In the genomic region with DNA sequence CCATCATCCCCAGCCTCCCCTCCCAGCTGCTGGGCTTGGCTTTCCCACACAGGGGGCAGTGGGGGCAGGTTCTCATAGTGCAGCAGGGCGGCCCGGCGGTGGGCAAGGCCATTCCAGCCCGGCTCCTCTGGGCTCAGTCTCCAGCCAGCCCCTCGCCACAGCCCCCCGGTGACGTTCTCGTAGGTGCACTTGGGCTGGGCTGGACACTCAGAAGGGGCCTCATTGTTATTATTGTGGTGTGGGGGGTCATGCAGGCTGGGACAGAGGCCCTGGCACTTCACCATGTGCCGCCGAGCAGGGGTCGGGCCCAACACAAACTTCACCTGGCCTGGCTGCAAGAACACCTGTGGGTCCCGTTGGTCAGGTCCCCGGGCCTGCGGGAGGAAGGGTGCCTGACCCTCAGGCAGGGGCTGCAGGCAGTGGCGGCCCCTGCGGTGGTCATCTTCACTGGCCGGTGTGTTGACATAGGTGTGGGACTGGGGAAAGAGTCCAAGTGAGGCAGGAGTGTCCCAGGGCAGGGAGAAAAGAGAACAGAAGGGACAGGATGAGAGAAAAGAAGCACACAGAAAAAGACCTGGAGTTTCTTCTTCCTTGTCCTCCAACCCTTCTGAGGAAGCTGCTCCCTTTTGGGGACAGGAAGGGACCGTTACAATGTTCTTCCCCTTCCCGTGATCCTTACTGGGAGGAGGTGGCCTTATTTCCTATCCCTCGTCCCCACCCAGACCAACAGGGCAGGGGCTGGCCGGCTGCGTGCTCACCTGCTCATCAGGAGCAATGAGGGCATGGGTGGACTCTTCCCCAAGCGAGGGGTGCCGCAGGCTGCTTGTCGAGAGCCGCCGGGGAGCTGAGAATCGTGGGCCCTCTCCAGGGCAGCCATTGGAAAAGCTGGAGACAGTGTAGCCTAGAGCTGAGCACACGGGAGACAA, we compare ENCODE assay signal across 15 cellular contexts. TPM values are rescaled to one million over a fixed set of nuclear protein-coding genes. Genes with fewer than 3 reads are reported as not detected.
DNase-seq lines count a peak whose midpoint lies in the region; ATAC-seq, FAIRE-seq and TF ChIP-seq lines count a peak whose summit lies in the region.
"Had no signal": no experiment of that assay in that cellular context is flagged by ENCODE, and none has a peak within 500 bp of the region (broad histone marks: within the 10 kb centered on the region; RNA-seq: fewer than 3 reads in every experiment).

No MANE protein-coding gene starts in this region.

- H3K18ac ChIP-seq in H1 (ENCODE audit: extremely low read depth, low read length): no peak overlapping the region

- H3K4me3 Mint-ChIP-seq in stimulated activated effector memory CD8-positive, alpha-beta T cell treated with anti-CD3 and anti-CD28 coated beads, Interleukin-12 subunit alpha, Interleukin-12 subunit beta, amount 100 ng/mL, for 72 hours: no peak overlapping the region
- H3K4me3 Mint-ChIP-seq: CD8-positive, alpha-beta memory T cell; IgD-negative memory B cell had no signal

- no peak overlapping the region for H2AK5ac ChIP-seq in H1 (ENCODE audit: low read depth, low read length)

- H3K4me2 ChIP-seq in H1 (ENCODE audit: insufficient read depth in 1 of 2, low read depth in 2 of 2, low read length in 2 of 2): no peak overlapping the region
- H3K4me2 ChIP-seq: BLaER1 had no signal

- H4K91ac ChIP-seq in H1 (replicated peaks; ENCODE audit: insufficient read length, low read length): no peak overlapping the region

- no peaks in the 10 kb centered on the region for H3K27me3 ChIP-seq in left ventricle myocardium inferior (ENCODE audit: low read depth)
- no peaks in the 10 kb centered on the region for H3K27me3 ChIP-seq in H1 (replicated peaks in 1 of 4; ENCODE audit: control insufficient read depth in 3 of 4, extremely low read depth in 1 of 4, insufficient read depth in 3 of 4, low read length in 3 of 4)
- no peaks in the 10 kb centered on the region for H3K27me3 ChIP-seq in upper lobe of right lung
- H3K27me3 ChIP-seq: BLaER1 had no signal

- H2BK20ac ChIP-seq in H1 (ENCODE audit: low read length): no peak overlapping the region

- WGBS in H1 (ENCODE audit: extremely low coverage in 1 of 2, insufficient coverage in 1 of 2, insufficient read length in 1 of 2, insufficient replicate concordance in 2 of 2, low coverage in 1 of 2, low lambda C conversion rate in 2 of 2, missing lambda C conversion rate in 1 of 2), 2 experiments: 93% methylated on average over 25 of the region's 29 CpGs; no CpG with 5 or more reads in 1 of the 2 experiments

- peaks cover 29% of the 10 kb centered on the region for H3K4me1 ChIP-seq in left ventricle myocardium inferior
- H3K4me1 ChIP-seq in H1 (replicated peaks in 1 of 4; ENCODE audit: control insufficient read depth in 3 of 4, insufficient read depth in 4 of 4, low read length in 3 of 4): no peaks in the 10 kb centered on the region; a peak in 1 of 7 replicates
- peaks cover 28% of the 10 kb centered on the region for H3K4me1 ChIP-seq in upper lobe of right lung

- no peak overlapping the region for H3K23ac ChIP-seq in H1 (ENCODE audit: insufficient read length)

- no peak for TF ChIP-seq EP300 in H1 (IDR thresholded peaks at IDR 0.05; ENCODE audit: borderline replicate concordance in 1 of 2, low read depth in 2 of 2, low read length in 2 of 2)

- no peak overlapping the region for H3K27ac Mint-ChIP-seq in stimulated activated effector memory CD8-positive, alpha-beta T cell treated with anti-CD3 and anti-CD28 coated beads, Interleukin-12 subunit alpha, Interleukin-12 subunit beta, amount 100 ng/mL, for 72 hours
- H3K27ac Mint-ChIP-seq: CD8-positive, alpha-beta memory T cell; IgD-negative memory B cell had no signal

- H2BK15ac ChIP-seq in H1 (ENCODE audit: low read length): no peak overlapping the region

- ATAC-seq in Right ventricle myocardium superior (ENCODE audit: poor library complexity) (no peak), upper lobe of right lung (no peak)
- ATAC-seq in stimulated activated effector memory CD8-positive, alpha-beta T cell treated with anti-CD3 and anti-CD28 coated beads, Interleukin-12 subunit alpha, Interleukin-12 subunit beta, amount 100 ng/mL, for 72 hours: no peak

- CTCF ChIA-PET in H1 (lab: Charles Lee; ENCODE audit: partially characterized antibody): interaction anchor here (0.7 to 1.9 kb wide), 7 partner anchors 29 to 77 kb away, joined by 3 to 12 read pairs (median 3); partner anchors contain the start of gene TFEB

- H3K4ac ChIP-seq in H1 (replicated peaks; ENCODE audit: insufficient read length, low read depth, low read length): no peak overlapping the region

- no peak overlapping the region for H3K56ac ChIP-seq in H1 (replicated peaks; ENCODE audit: insufficient read length, low read depth, low read length)

- no peaks in the 10 kb centered on the region for H3K23me2 ChIP-seq in H1 (ENCODE audit: low read depth, low read length)

- H2AFZ ChIP-seq in H1 (ENCODE audit: low read length): no peak overlapping the region

- H3K27ac ChIP-seq in left ventricle myocardium inferior (replicated peaks): no peak overlapping the region
- H3K27ac ChIP-seq in H1 (ENCODE audit: low read depth, low read length): no peak overlapping the region
- no peak overlapping the region for H3K27ac ChIP-seq in upper lobe of right lung
- H3K27ac ChIP-seq: 22Rv1, BLaER1 had no signal

- H3K36me3 ChIP-seq in left ventricle myocardium inferior (peaks cover 72% of the 10 kb centered on the region), H1 (ENCODE audit: control insufficient read depth in 2 of 4, insufficient read depth in 4 of 4, low read length in 3 of 4) (peaks cover 0 to 7% (median 4%) of the 10 kb centered on the region in 4 experiments; a peak in 5 of 8 replicates), upper lobe of right lung (peaks cover 56% of the 10 kb centered on the region)

- H4K5ac ChIP-seq in H1 (ENCODE audit: insufficient read length, low read depth, low read length): no peak overlapping the region

- no peak overlapping the region; the same call in 1 of the 2 replicates for H4K8ac ChIP-seq in H1 (ENCODE audit: extremely low read depth, insufficient read depth, low read length)

- FAIRE-seq in H1 (lab: Jason Lieb, UNC): no peak
- FAIRE-seq: GM19239, H54 had no signal

- 0 out of 2 replicates have a peak overlapping the region, but pooled peaks have one; percentile 24 for H2BK5ac ChIP-seq in H1 (ENCODE audit: low read depth, low read length)

- no peak overlapping the region for H3K14ac ChIP-seq in H1 (ENCODE audit: insufficient read length)

- peak; percentile 31 for DNase-seq in Right ventricle myocardium superior
- DNase-seq in left ventricle myocardium inferior: no peak
- DNase-seq in H1 (ENCODE audit: low read depth in 1 of 2, low spot score in 2 of 2): no peak
- peak; percentile 59 for DNase-seq in upper lobe of right lung
- no peak for DNase-seq in stimulated activated effector memory CD8-positive, alpha-beta T cell treated with anti-CD3 and anti-CD28 coated beads, Interleukin-12 subunit alpha, Interleukin-12 subunit beta, amount 100 ng/mL, for 72 hours (ENCODE audit: low spot score in 2 of 2)
- no peak for DNase-seq in stimulated activated naive CD4-positive, alpha-beta T cell treated with Interleukin-2 at 50 U/mL for 16 hours (lab: John Stamatoyannopoulos, UW)
- DNase-seq: Caco-2; CD8-positive, alpha-beta memory T cell; GF-D8 had no signal

- no peak for TF ChIP-seq RAD21 in H1 (IDR thresholded peaks at IDR 0.05 in 1 of 2, conservative IDR thresholded peaks at IDR 0.05 in 1 of 2; ENCODE audit: low read depth in 2 of 2, low read length in 2 of 2)

- H3K9me3 ChIP-seq in left ventricle myocardium inferior (replicated peaks) (no peaks in the 10 kb centered on the region), H1 (ENCODE audit: insufficient read depth in 2 of 2, low read depth in 1 of 2, low read length in 1 of 2) (no peaks in the 10 kb centered on the region), upper lobe of right lung (no peaks in the 10 kb centered on the region)
- H3K9me3 ChIP-seq: BLaER1, Caco-2 had no signal

- H3K4me3 ChIP-seq in left ventricle myocardium inferior (no peak overlapping the region), H1 (ENCODE audit: extremely low read depth in 1 of 4, insufficient read depth in 2 of 4, low read depth in 3 of 4, low read length in 4 of 4) (no peak overlapping the region), upper lobe of right lung (no peak overlapping the region)
- H3K4me3 ChIP-seq: BLaER1 had no signal

- H2BK12ac ChIP-seq in H1 (ENCODE audit: low read depth, low read length): no peak overlapping the region

- POLR2A ChIA-PET in H1 (lab: Charles Lee; ENCODE audit: partially characterized antibody): no interaction called here

- H3K9me3 Mint-ChIP-seq in stimulated activated effector memory CD8-positive, alpha-beta T cell treated with anti-CD3 and anti-CD28 coated beads, Interleukin-12 subunit alpha, Interleukin-12 subunit beta, amount 100 ng/mL, for 72 hours: no peaks in the 10 kb centered on the region
- H3K9me3 Mint-ChIP-seq: CD8-positive, alpha-beta memory T cell; IgD-negative memory B cell had no signal

- no peaks in the 10 kb centered on the region for H3K79me1 ChIP-seq in H1 (ENCODE audit: low read depth, low read length)

- intact Hi-C loops in Right ventricle myocardium superior (cut with DNase I): loop anchor here (10.0 kb wide), 2 partner anchors 167 to 393 kb away; no protein-coding TSS in a partner anchor
- intact Hi-C loops in left ventricle myocardium inferior (cut with micrococcal nuclease): no loop called here
- intact Hi-C loops in upper lobe of right lung (cut with DNase I): no loop called here

- no peak for TF ChIP-seq CTCF in left ventricle myocardium inferior (IDR thresholded peaks at IDR 0.05; ENCODE audit: borderline replicate concordance)
- no peak for TF ChIP-seq CTCF in H1 (IDR thresholded peaks at IDR 0.05; ENCODE audit: control extremely low read depth in 1 of 3, insufficient read depth in 1 of 3, low read depth in 1 of 3, low read length in 3 of 3)
- no peak for TF ChIP-seq CTCF in upper lobe of right lung (IDR thresholded peaks at IDR 0.05)

- H3K79me2 ChIP-seq in H1 (ENCODE audit: control insufficient read depth in 1 of 2, insufficient read depth in 2 of 2, low read length in 2 of 2): no peaks in the 10 kb centered on the region

- H4K20me1 ChIP-seq in H1 (replicated peaks in 1 of 2; ENCODE audit: control insufficient read depth in 1 of 2, insufficient read depth in 2 of 2, low read length in 2 of 2): peaks cover 0 to 3% of the 10 kb centered on the region in 2 experiments
- H4K20me1 ChIP-seq: BLaER1 had no signal

- H3K4me1 Mint-ChIP-seq in stimulated activated effector memory CD8-positive, alpha-beta T cell treated with anti-CD3 and anti-CD28 coated beads, Interleukin-12 subunit alpha, Interleukin-12 subunit beta, amount 100 ng/mL, for 72 hours: peaks cover 6% of the 10 kb centered on the region
- H3K4me1 Mint-ChIP-seq: IgD-negative memory B cell had no signal

- H3K36me3 Mint-ChIP-seq in stimulated activated effector memory CD8-positive, alpha-beta T cell treated with anti-CD3 and anti-CD28 coated beads, Interleukin-12 subunit alpha, Interleukin-12 subunit beta, amount 100 ng/mL, for 72 hours: peaks cover 42% of the 10 kb centered on the region

- TF ChIP-seq POLR2A in H1 (IDR thresholded peaks at IDR 0.05; ENCODE audit: control extremely low read depth in 1 of 2, low read depth in 2 of 2, low read length in 2 of 2): no peak

- H2BK120ac ChIP-seq in H1 (replicated peaks; ENCODE audit: low read depth, low read length): no peak overlapping the region

- H3K9ac ChIP-seq in H1 (replicated peaks in 1 of 4; ENCODE audit: extremely low read depth in 1 of 4, low read depth in 3 of 4, low read length in 3 of 4): no peak overlapping the region
- H3K9ac ChIP-seq: BLaER1 had no signal

RNA-seq across cellular contexts. Expression of gene FRS3, which starts 8.4 kb away (rescaled TPM):
- 4.8 TPM for total RNA-seq in Right ventricle myocardium superior
- total RNA-seq in left ventricle myocardium inferior: 5.3 TPM
- 3.4 and 3.9 TPM in 2 replicates for total RNA-seq in H1 (2021; fragmentation: NEBNext Ultra II Directional; extraction: Animal tissue kit (Norgen Biotek cat#: 25700))
- 4.4 and 8.4 TPM in 2 replicates for polyA plus RNA-seq in H1 (2011; rRNA removed)
- polyA plus RNA-seq in H1 (2011; cell fraction: cytosol; rRNA removed): 5.4 TPM
- 14.9 TPM for polyA plus RNA-seq in H1 (2011; cell fraction: nucleus; rRNA removed)
- 1.3 to 4.2 TPM (median 3.1 TPM) in 4 replicates for polyA plus RNA-seq in H1 (2012, experiment 1 of 2)
- 4.2 TPM for polyA plus RNA-seq in H1 (2012, experiment 2 of 2)
- 2.8 TPM for polyA plus RNA-seq in H1 (2013, experiment 1 of 2)
- 2.5 TPM for polyA plus RNA-seq in H1 (2013, experiment 2 of 2)
- polyA minus RNA-seq in H1 (2011; rRNA and poly(A)+ RNA removed): 1.1 and 2.8 TPM in 2 replicates
- 3.6 TPM for polyA minus RNA-seq in H1 (2011; cell fraction: cytosol; rRNA and poly(A)+ RNA removed)
- 3.2 TPM for polyA minus RNA-seq in H1 (2011; cell fraction: nucleus; rRNA and poly(A)+ RNA removed)
- total RNA-seq in upper lobe of right lung: 8.5 TPM

RNA-seq across cellular contexts. Expression of gene PRICKLE4, which starts 9.3 kb away (rescaled TPM):
- 4.0 TPM for total RNA-seq in Right ventricle myocardium superior
- total RNA-seq in left ventricle myocardium inferior: 0.88 TPM
- 0.67 and 1.4 TPM in 2 replicates for total RNA-seq in H1 (2021; fragmentation: NEBNext Ultra II Directional; extraction: Animal tissue kit (Norgen Biotek cat#: 25700))
- 0.32 and 0.38 TPM in 2 replicates for polyA plus RNA-seq in H1 (2011; rRNA removed)
- polyA plus RNA-seq in H1 (2011; cell fraction: cytosol; rRNA removed): 0.32 TPM
- 2.4 TPM for polyA plus RNA-seq in H1 (2011; cell fraction: nucleus; rRNA removed)
- polyA plus RNA-seq in H1 (2012, experiment 1 of 2): 0.41 to 1.4 TPM (median 0.87 TPM) in 4 replicates
- polyA plus RNA-seq in H1 (2012, experiment 2 of 2): not detected
- polyA plus RNA-seq in H1 (2013, experiment 1 of 2): 0.57 TPM
- 0.22 TPM for polyA plus RNA-seq in H1 (2013, experiment 2 of 2)
- polyA minus RNA-seq in H1 (2011; rRNA and poly(A)+ RNA removed): not detected in 2 replicates
- not detected for polyA minus RNA-seq in H1 (2011; cell fraction: cytosol; rRNA and poly(A)+ RNA removed)
- 2.4 TPM for polyA minus RNA-seq in H1 (2011; cell fraction: nucleus; rRNA and poly(A)+ RNA removed)
- 14.2 TPM for total RNA-seq in upper lobe of right lung
- total RNA-seq: A673; CD8-positive, alpha-beta memory T cell had no signal
- polyA plus RNA-seq: CD8-positive, alpha-beta memory T cell; IgD-negative memory B cell had no signal

RNA-seq across cellular contexts. Expression of gene TOMM6, which starts 16.2 kb away (rescaled TPM):
- total RNA-seq in Right ventricle myocardium superior: 218 TPM
- total RNA-seq in left ventricle myocardium inferior: 177 TPM
- total RNA-seq in H1 (2021; fragmentation: NEBNext Ultra II Directional; extraction: Animal tissue kit (Norgen Biotek cat#: 25700)): 216 and 228 TPM in 2 replicates
- 457 and 560 TPM in 2 replicates for polyA plus RNA-seq in H1 (2011; rRNA removed)
- 411 TPM for polyA plus RNA-seq in H1 (2011; cell fraction: cytosol; rRNA removed)
- 121 TPM for polyA plus RNA-seq in H1 (2011; cell fraction: nucleus; rRNA removed)
- 269 to 362 TPM (median 306 TPM) in 4 replicates for polyA plus RNA-seq in H1 (2012, experiment 1 of 2)
- polyA plus RNA-seq in H1 (2012, experiment 2 of 2): 244 TPM
- polyA plus RNA-seq in H1 (2013, experiment 1 of 2): 295 TPM
- polyA plus RNA-seq in H1 (2013, experiment 2 of 2): 293 TPM
- polyA minus RNA-seq in H1 (2011; rRNA and poly(A)+ RNA removed): 89.9 and 99.3 TPM in 2 replicates
- polyA minus RNA-seq in H1 (2011; cell fraction: cytosol; rRNA and poly(A)+ RNA removed): 36.2 TPM
- polyA minus RNA-seq in H1 (2011; cell fraction: nucleus; rRNA and poly(A)+ RNA removed): 41.6 TPM
- 138 TPM for total RNA-seq in upper lobe of right lung

RNA-seq across cellular contexts. Expression of gene PGC, which starts 24.1 kb away (rescaled TPM):
- total RNA-seq in Right ventricle myocardium superior (not detected), left ventricle myocardium inferior (not detected), upper lobe of right lung (1,050 TPM)
- total RNA-seq in H1 (2021; fragmentation: NEBNext Ultra II Directional; extraction: Animal tissue kit (Norgen Biotek cat#: 25700)): not detected in 2 replicates
- polyA plus RNA-seq in H1 (2011; rRNA removed): 0.09 and 0.25 TPM in 2 replicates
- 0.22 TPM for polyA plus RNA-seq in H1 (2011; cell fraction: cytosol; rRNA removed)
- 0.21 TPM for polyA plus RNA-seq in H1 (2011; cell fraction: nucleus; rRNA removed)
- polyA plus RNA-seq in H1 (2012, experiment 1 of 2): 0.23 TPM in 1 of 4 replicates, not detected in the others
- polyA plus RNA-seq in H1 (2012, experiment 2 of 2): 0.13 TPM
- 0.04 TPM for polyA plus RNA-seq in H1 (2013, experiment 1 of 2)
- 0.07 TPM for polyA plus RNA-seq in H1 (2013, experiment 2 of 2)
- polyA minus RNA-seq in H1 (2011; rRNA and poly(A)+ RNA removed): not detected in 2 replicates
- not detected for polyA minus RNA-seq in H1 (2011; cell fraction: cytosol; rRNA and poly(A)+ RNA removed)
- not detected for polyA minus RNA-seq in H1 (2011; cell fraction: nucleus; rRNA and poly(A)+ RNA removed)
- total RNA-seq: A673; CD8-positive, alpha-beta memory T cell had no signal
- polyA plus RNA-seq: CD8-positive, alpha-beta memory T cell; IgD-negative memory B cell had no signal

RNA-seq across cellular contexts. Expression of gene TFEB, which starts 35.9 kb away (rescaled TPM):
- total RNA-seq in Right ventricle myocardium superior (40.7 TPM), left ventricle myocardium inferior (39.9 TPM), upper lobe of right lung (40.3 TPM)
- 2.3 and 2.4 TPM in 2 replicates for total RNA-seq in H1 (2021; fragmentation: NEBNext Ultra II Directional; extraction: Animal tissue kit (Norgen Biotek cat#: 25700))
- 5.9 and 6.7 TPM in 2 replicates for polyA plus RNA-seq in H1 (2011; rRNA removed)
- 4.6 TPM for polyA plus RNA-seq in H1 (2011; cell fraction: cytosol; rRNA removed)
- 7.6 TPM for polyA plus RNA-seq in H1 (2011; cell fraction: nucleus; rRNA removed)
- polyA plus RNA-seq in H1 (2012, experiment 1 of 2): 2.1 to 6.8 TPM (median 4.1 TPM) in 4 replicates
- 2.7 TPM for polyA plus RNA-seq in H1 (2012, experiment 2 of 2)
- 0.71 TPM for polyA plus RNA-seq in H1 (2013, experiment 1 of 2)
- 0.61 TPM for polyA plus RNA-seq in H1 (2013, experiment 2 of 2)
- polyA minus RNA-seq in H1 (2011; rRNA and poly(A)+ RNA removed): 1.9 and 4.6 TPM in 2 replicates
- polyA minus RNA-seq in H1 (2011; cell fraction: cytosol; rRNA and poly(A)+ RNA removed): 3.2 TPM
- 2.8 TPM for polyA minus RNA-seq in H1 (2011; cell fraction: nucleus; rRNA and poly(A)+ RNA removed)

Comparison
In these comparisons a context has a peak if more than half of its experiments do, and no peak if none do; other contexts are left out.
1. DNase-seq: peak in Right ventricle myocardium superior (single experiment) and upper lobe of right lung (single experiment); none in left ventricle myocardium inferior (single experiment), H1 (0 of 2), stimulated activated effector memory CD8-positive, alpha-beta T cell treated with anti-CD3 and anti-CD28 coated beads, Interleukin-12 subunit alpha, Interleukin-12 subunit beta, amount 100 ng/mL, for 72 hours (0 of 2) and stimulated activated naive CD4-positive, alpha-beta T cell treated with Interleukin-2 at 50 U/mL for 16 hours (single experiment).